8 cellular contexts compared by ENCODE assay signal in the genomic region with DNA sequence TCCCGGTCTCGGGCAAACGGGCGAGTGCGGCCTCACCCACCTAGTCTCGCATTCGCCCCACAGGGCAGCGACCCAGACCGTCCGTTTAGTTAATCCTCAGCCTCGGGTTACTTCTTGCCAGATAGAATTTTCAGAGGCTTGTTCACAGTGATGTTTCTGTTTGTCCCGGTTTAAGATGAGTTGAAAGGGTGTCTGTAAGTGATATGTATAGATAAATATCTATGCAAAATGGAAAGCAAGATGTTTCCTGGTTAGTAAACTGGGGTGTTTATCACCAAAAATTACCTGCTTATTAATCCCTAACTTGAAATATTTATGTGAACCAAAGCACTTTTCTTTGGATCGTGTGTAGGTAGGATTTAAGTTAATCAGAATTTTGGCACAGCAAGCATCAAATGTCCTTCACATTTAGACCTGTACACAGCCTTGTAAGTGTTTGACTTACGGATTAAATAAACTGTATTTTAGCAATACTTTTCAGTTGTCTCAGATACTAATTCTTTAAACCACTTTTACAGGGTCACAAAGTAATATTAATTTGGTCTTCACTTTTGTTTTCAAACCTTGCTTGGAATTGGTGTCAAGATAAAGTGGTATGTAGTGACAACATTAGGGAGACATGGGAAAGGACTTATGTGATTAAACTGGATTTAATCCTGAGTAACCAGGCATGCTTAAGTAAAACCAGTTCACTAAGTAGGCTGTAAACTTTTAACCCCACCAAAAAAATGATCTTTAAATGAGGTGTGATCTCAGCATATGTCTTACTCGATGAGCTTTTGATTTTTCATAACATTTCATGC. TPM values are rescaled to one million over a fixed set of nuclear protein-coding genes. Genes with fewer than 3 reads are reported as not detected.
DNase-seq lines count a peak whose midpoint lies in the region; ATAC-seq and TF ChIP-seq lines count a peak whose summit lies in the region.

No MANE protein-coding gene starts in this region.

- DNase-seq in SKM-1 treated with dmso at 0.1 percent for 144 hours (lab: John Stamatoyannopoulos, UW; ENCODE audit: unreplicated experiment), result peak; percentile 9
- DNase-seq in SKM-1 (lab: John Stamatoyannopoulos, UW; ENCODE audit: unreplicated experiment), result no peak
- DNase-seq in Peyer's patch, result no peak
- DNase-seq in effector memory CD8-positive, alpha-beta T cell, result no peak
- no peak for DNase-seq in naive thymus-derived CD8-positive, alpha-beta T cell
- no peak for DNase-seq in ureter (ENCODE audit: low spot score)
- no peak for DNase-seq in NCI-H187 (lab: John Stamatoyannopoulos, UW)

- no peak for TF ChIP-seq POLR2A in Peyer's patch (IDR thresholded peaks at IDR 0.05)

- peak overlapping the region; percentile 93 to 98 for H3K4me3 Mint-ChIP-seq in effector memory CD8-positive, alpha-beta T cell
- H3K4me3 Mint-ChIP-seq in naive thymus-derived CD8-positive, alpha-beta T cell, result peak overlapping the region; percentile 91 to 100 (median 97)

- peak overlapping the region; percentile 90 to 99 (median 94) for H3K27ac ChIP-seq in Peyer's patch

- H3K27ac Mint-ChIP-seq in effector memory CD8-positive, alpha-beta T cell, result peak overlapping the region; percentile 94 to 98
- H3K27ac Mint-ChIP-seq in naive thymus-derived CD8-positive, alpha-beta T cell, result peak overlapping the region; percentile 89 to 98 (median 97)

- no peak for TF ChIP-seq CTCF in Peyer's patch (IDR thresholded peaks at IDR 0.05)

- H3K36me3 ChIP-seq in Peyer's patch, result peaks cover 0 to 6% (median 0%) of the 10 kb centered on the region in 3 donors

- H3K4me1 ChIP-seq in Peyer's patch, result peaks cover 0 to 22% (median 3%) of the 10 kb centered on the region in 4 donors

- POLR2A ChIA-PET in naive thymus-derived CD8-positive, alpha-beta T cell (lab: Charles Lee), result interaction anchor here (1.0 to 1.5 kb wide), 3 partner anchors 7 to 471 kb away, joined by 3 read pairs; a partner anchor contains a TSS

- no peaks in the 10 kb centered on the region for H3K9me3 ChIP-seq in Peyer's patch

- H3K27me3 Mint-ChIP-seq in effector memory CD8-positive, alpha-beta T cell, result no peaks in the 10 kb centered on the region
- peaks cover 0 to 2% (median 0%) of the 10 kb centered on the region in 5 donors for H3K27me3 Mint-ChIP-seq in naive thymus-derived CD8-positive, alpha-beta T cell

- peaks cover 18% of the 10 kb centered on the region for H3K36me3 Mint-ChIP-seq in effector memory CD8-positive, alpha-beta T cell (ENCODE audit: insufficient read depth)
- peaks cover 0 to 23% (median 4%) of the 10 kb centered on the region in 3 donors for H3K36me3 Mint-ChIP-seq in naive thymus-derived CD8-positive, alpha-beta T cell

- H3K27me3 ChIP-seq in Peyer's patch, result no peaks in the 10 kb centered on the region

- no peaks in the 10 kb centered on the region for H3K9me3 Mint-ChIP-seq in effector memory CD8-positive, alpha-beta T cell
- H3K9me3 Mint-ChIP-seq in naive thymus-derived CD8-positive, alpha-beta T cell, result no peaks in the 10 kb centered on the region

- ATAC-seq in effector memory CD8-positive, alpha-beta T cell (replicated peaks), result no peak
- ATAC-seq in naive thymus-derived CD8-positive, alpha-beta T cell, result no peak
- no peak for ATAC-seq in HG02970 (IDR thresholded peaks at IDR 0.05; ENCODE audit: low FRiP score, unreplicated experiment)

- peak overlapping the region; percentile 78 to 96 (median 96) for H3K4me3 ChIP-seq in Peyer's patch

- H3K4me1 Mint-ChIP-seq in effector memory CD8-positive, alpha-beta T cell (ENCODE audit: low read depth in 2 of 2), result peaks cover 28 to 36% of the 10 kb centered on the region in 2 donors
- H3K4me1 Mint-ChIP-seq in naive thymus-derived CD8-positive, alpha-beta T cell, result peaks cover 20 to 53% (median 44%) of the 10 kb centered on the region in 4 donors

RNA-seq across cellular contexts. Expression of a gene that starts 0.9 kb away (rescaled TPM):
- 10 to 100 TPM; 22.3 to 49.9 (median 47.1) TPM for total RNA-seq in Peyer's patch
- total RNA-seq in naive thymus-derived CD8-positive, alpha-beta T cell, result 10 to 100 TPM; 26.5 to 27.3 TPM
- polyA plus RNA-seq in naive thymus-derived CD8-positive, alpha-beta T cell, result 1 to 10 TPM; 4.3 to 6.0 (median 5.1) TPM
- total RNA-seq in ureter, result 32.7 TPM
